12 cellular contexts compared by ENCODE assay signal in genomic region chr18:10230072-10230471, GRCh38.
DNase-seq lines count a peak whose midpoint lies in the region; ATAC-seq and TF ChIP-seq lines count a peak whose summit lies in the region.
"Had no signal": no experiment of that assay in that cellular context is flagged by ENCODE, and none has a peak within 500 bp of the region (broad histone marks: within the 10 kb centered on the region; RNA-seq: fewer than 3 reads in every experiment).

No MANE protein-coding gene starts in this region.

- no peak overlapping the region for H3K9ac ChIP-seq in GM23248

- peak; percentile 41 for TF ChIP-seq CTCF in AG04449 (IDR thresholded peaks at IDR 0.05; ENCODE audit: insufficient read depth, low read length, missing control alignments)

- H3K4me3 ChIP-seq in AG04449 (ENCODE audit: low read depth, low read length) (no peak overlapping the region), GM23248 (no peak overlapping the region), SJSA1 (no peak overlapping the region)
- H3K4me3 ChIP-seq: gastroesophageal sphincter, Peyer's patch had no signal

- ATAC-seq in GM19395 (IDR thresholded peaks at IDR 0.05; ENCODE audit: unreplicated experiment): no peak
- no peak for ATAC-seq in GM18873 (IDR thresholded peaks at IDR 0.05; ENCODE audit: low FRiP score, unreplicated experiment)
- ATAC-seq: gastroesophageal sphincter had no signal

- H3K79me2 ChIP-seq in GM23248 (ENCODE audit: insufficient read depth): no peaks in the 10 kb centered on the region

- no peaks in the 10 kb centered on the region for H3K36me3 ChIP-seq in GM23248 (ENCODE audit: low read depth)
- H3K36me3 ChIP-seq in SJSA1: no peaks in the 10 kb centered on the region
- H3K36me3 ChIP-seq: gastroesophageal sphincter, Peyer's patch had no signal

- H3K9me3 ChIP-seq in GM23248 (ENCODE audit: low read depth): no peaks in the 10 kb centered on the region
- no peaks in the 10 kb centered on the region for H3K9me3 ChIP-seq in SJSA1 (replicated peaks)

- H3F3A ChIP-seq in GM23248 (ENCODE audit: insufficient read depth): peaks cover 15% of the 10 kb centered on the region

- in situ Hi-C loops in GM23248 (cut with MboI): no loop called here

- H3K9me2 ChIP-seq in GM23248 (ENCODE audit: insufficient read depth): no peaks in the 10 kb centered on the region

- peaks cover 18% of the 10 kb centered on the region for H3K4me1 ChIP-seq in GM23248 (ENCODE audit: insufficient read depth)
- no peaks in the 10 kb centered on the region for H3K4me1 ChIP-seq in SJSA1 (replicated peaks)
- H3K4me1 ChIP-seq: Peyer's patch had no signal

- H3K27me3 ChIP-seq in GM23248 (replicated peaks; ENCODE audit: insufficient read depth) (no peaks in the 10 kb centered on the region), SJSA1 (replicated peaks) (no peaks in the 10 kb centered on the region)
- H3K27me3 ChIP-seq: gastroesophageal sphincter, Peyer's patch had no signal

- POLR2A ChIA-PET in AG04449 (lab: Yijun Ruan, JAX): interaction anchor here (0.8 kb wide), 1 partner anchor 147 kb away, joined by 3 read pairs; no protein-coding TSS in a partner anchor

- CTCF ChIA-PET in AG04449 (lab: Yijun Ruan, JAX): interaction anchor here (0.5 to 1.4 kb wide), 6 partner anchors 9 to 288 kb away, joined by 3 to 4 read pairs (median 3); no protein-coding TSS in a partner anchor

- H4K20me1 ChIP-seq in GM23248 (ENCODE audit: insufficient read depth): no peaks in the 10 kb centered on the region

- peak; percentile 46 for DNase-seq in AG04449 (ENCODE audit: low read depth, low spot score)
- peak; percentile 91 for DNase-seq in GM23248
- peak; percentile 18 to 66 for DNase-seq in SJSA1 (ENCODE audit: low read depth in 1 of 2, low spot score in 2 of 2)
- DNase-seq in fibroblast of gingiva (ENCODE audit: low read depth): peak; percentile 62
- no peak for DNase-seq in NCI-H1930 (lab: John Stamatoyannopoulos, UW)
- DNase-seq in HuH-7 (ENCODE audit: low spot score): no peak
- DNase-seq: activated T-cell treated with anti-CD3 and anti-CD28 coated beads, Interleukin-2, amount 50 U/mL, for 24 hours; occipital lobe; Peyer's patch had no signal

- H2AFZ ChIP-seq in GM23248: no peak overlapping the region

- no peak overlapping the region for H3K4me2 ChIP-seq in GM23248 (ENCODE audit: unreplicated experiment)

- H3K27ac ChIP-seq in GM23248 (0 out of 2 replicates have a peak overlapping the region, but pooled peaks have one; percentile 25), SJSA1 (no peak overlapping the region)
- H3K27ac ChIP-seq: gastroesophageal sphincter, Peyer's patch had no signal

- WGBS in GM23248 (ENCODE audit: low coverage in 1 of 2, low lambda C conversion rate in 2 of 2, missing lambda C conversion rate in 2 of 2), 2 experiments: 68 to 74% methylated on average over 3 of the region's 3 CpGs

Comparison
In these comparisons a context has a peak if more than half of its experiments do, and no peak if none do; other contexts are left out.
1. DNase-seq: peak in AG04449 (single experiment), GM23248 (single experiment), SJSA1 (2 of 2) and fibroblast of gingiva (single experiment); none in NCI-H1930 (0 of 2) and HuH-7 (single experiment).